ENCODE assay signal across 1 cellular context in genomic region chr3:150203273-150203672, GRCh38.
TF ChIP-seq lines count a peak whose summit lies in the region.

No MANE protein-coding gene starts in this region.

TF ChIP-seq in GM23338, 12 proteins besides CTCF, POLR2A, EP300 and RAD21 (continued from another document):
- TF ChIP-seq ZNF462 (CRISPR knock-in tag; IDR thresholded peaks at IDR 0.05) (no peak), ZNF114 (CRISPR knock-in tag; IDR thresholded peaks at IDR 0.05) (no peak)
